ENCODE assay signal across 1 cellular context in genomic region chr9:126781186-126781585, GRCh38.
TF ChIP-seq lines count a peak whose summit lies in the region.

No MANE protein-coding gene starts in this region.

TF ChIP-seq in H1, 55 proteins besides CTCF, POLR2A, EP300 and RAD21:
- no peak for TF ChIP-seq CHD7 (IDR thresholded peaks at IDR 0.05; ENCODE audit: insufficient replicate concordance, low read length)
- TF ChIP-seq TBP (IDR thresholded peaks at IDR 0.05; ENCODE audit: low read depth, low read length) = no peak
- no peak for TF ChIP-seq HDAC6 (IDR thresholded peaks at IDR 0.05; ENCODE audit: low read depth, low read length)
- TF ChIP-seq SIX5 (IDR thresholded peaks at IDR 0.05; ENCODE audit: low read depth, low read length) = no peak
- no peak for TF ChIP-seq SP2 (IDR thresholded peaks at IDR 0.05; ENCODE audit: low read length)
- no peak for TF ChIP-seq POLR2AphosphoS5 (IDR thresholded peaks at IDR 0.05; ENCODE audit: low read depth, low read length)
- no peak for TF ChIP-seq CBX5 (IDR thresholded peaks at IDR 0.05; ENCODE audit: low read depth, low read length)
- no peak for TF ChIP-seq RBBP5 (IDR thresholded peaks at IDR 0.05; ENCODE audit: borderline replicate concordance, low read depth, low read length)
- no peak for TF ChIP-seq HDAC2 (IDR thresholded peaks at IDR 0.05; ENCODE audit: borderline replicate concordance in 1 of 2, low read depth in 2 of 2, low read length in 2 of 2)
- TF ChIP-seq SUZ12 (IDR thresholded peaks at IDR 0.05; ENCODE audit: low read length) = no peak
